ENCODE assay signal across 11 cellular contexts in the genomic region with DNA sequence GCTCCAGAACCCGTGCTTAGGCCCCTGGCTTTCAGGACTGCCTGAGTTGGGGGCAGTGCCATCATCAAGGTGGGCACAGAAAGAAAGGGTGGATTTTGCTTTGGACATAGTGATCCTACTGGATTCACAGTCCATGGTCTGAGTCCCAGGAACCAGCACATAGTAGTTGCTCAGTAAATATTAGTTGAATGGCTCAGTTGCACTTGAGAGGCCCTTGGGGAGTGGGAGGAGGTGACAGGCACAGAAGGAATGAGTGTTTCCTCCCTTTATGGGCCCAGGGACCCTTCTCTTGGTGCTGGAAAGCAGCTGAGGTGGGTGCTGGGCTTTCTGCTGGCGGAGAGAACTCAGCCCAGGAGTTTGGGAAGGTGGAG. TPM values are rescaled to one million over a fixed set of nuclear protein-coding genes. Genes with fewer than 3 reads are reported as not detected.
DNase-seq lines count a peak whose midpoint lies in the region; ATAC-seq, FAIRE-seq and TF ChIP-seq lines count a peak whose summit lies in the region.
"Had no signal": no experiment of that assay in that cellular context is flagged by ENCODE, and none has a peak within 500 bp of the region (broad histone marks: within the 10 kb centered on the region; RNA-seq: fewer than 3 reads in every experiment).

No MANE protein-coding gene starts in this region.

- H3K27me3 ChIP-seq in liver (ENCODE audit: control insufficient read depth in 4 of 4, insufficient read depth in 4 of 4, low read length in 3 of 4), result no peaks in the 10 kb centered on the region
- H3K27me3 ChIP-seq in pancreas, result no peaks in the 10 kb centered on the region

- no peaks in the 10 kb centered on the region for H3K36me3 ChIP-seq in liver (ENCODE audit: control insufficient read depth in 4 of 4, insufficient read depth in 3 of 4, low read depth in 1 of 4, low read length in 3 of 4)
- H3K36me3 ChIP-seq in pancreas, result no peaks in the 10 kb centered on the region

- intact Hi-C loops in pancreas (cut with DNase I), result no loop called here

- no peaks in the 10 kb centered on the region for H3K9me3 ChIP-seq in liver (ENCODE audit: control insufficient read depth in 4 of 4, low read length in 3 of 4)
- H3K9me3 ChIP-seq in pancreas, result no peaks in the 10 kb centered on the region

- no peaks in the 10 kb centered on the region for H3K36me3 Mint-ChIP-seq in activated T-helper 17 cell treated with anti-CD3 and anti-CD28 coated beads, Interleukin-2, amount 50 U/mL, for 72 hours (ENCODE audit: low read depth)
- peaks cover 44 to 65% of the 10 kb centered on the region in 2 donors for H3K36me3 Mint-ChIP-seq in stimulated activated naive B cell treated with anti-CD40 and anti-IgM and Interleukin-4, amounts not matched to agents 10 μg/mL and 1 μg/mL and 100 μg/mL, for 72 hours

- no peaks in the 10 kb centered on the region for H3K9me3 Mint-ChIP-seq in activated T-helper 17 cell treated with anti-CD3 and anti-CD28 coated beads, Interleukin-2, amount 50 U/mL, for 72 hours
- no peaks in the 10 kb centered on the region for H3K9me3 Mint-ChIP-seq in stimulated activated naive B cell treated with anti-CD40 and anti-IgM and Interleukin-4, amounts not matched to agents 10 μg/mL and 1 μg/mL and 100 μg/mL, for 72 hours

- no peak overlapping the region for H3K4me3 Mint-ChIP-seq in activated T-helper 17 cell treated with anti-CD3 and anti-CD28 coated beads, Interleukin-2, amount 50 U/mL, for 72 hours
- H3K4me3 Mint-ChIP-seq in stimulated activated naive B cell treated with anti-CD40 and anti-IgM and Interleukin-4, amounts not matched to agents 10 μg/mL and 1 μg/mL and 100 μg/mL, for 72 hours, result peak overlapping the region; percentile 20 to 44
- H3K4me3 Mint-ChIP-seq: T-helper 17 cell had no signal

- H3K27me3 Mint-ChIP-seq in activated T-helper 17 cell treated with anti-CD3 and anti-CD28 coated beads, Interleukin-2, amount 50 U/mL, for 72 hours, result no peaks in the 10 kb centered on the region
- H3K27me3 Mint-ChIP-seq in stimulated activated naive B cell treated with anti-CD40 and anti-IgM and Interleukin-4, amounts not matched to agents 10 μg/mL and 1 μg/mL and 100 μg/mL, for 72 hours, result no peaks in the 10 kb centered on the region

- no peak for FAIRE-seq in pancreas (lab: Jason Lieb, UNC)

- TF ChIP-seq CTCF in liver (IDR thresholded peaks at IDR 0.05; ENCODE audit: low read depth, low read length, missing input control) (no peak), pancreas (IDR thresholded peaks at IDR 0.05) (no peak)

- TF ChIP-seq RAD21 in liver (IDR thresholded peaks at IDR 0.05), result no peak

- ATAC-seq in GM21423 (IDR thresholded peaks at IDR 0.05; ENCODE audit: unreplicated experiment) (peak; percentile 5), pancreas (no peak)
- ATAC-seq in activated T-helper 17 cell treated with anti-CD3 and anti-CD28 coated beads, Interleukin-2, amount 50 U/mL, for 72 hours (replicated peaks), result no peak
- no peak for ATAC-seq in stimulated activated naive B cell treated with anti-CD40 and anti-IgM and Interleukin-4, amounts not matched to agents 10 μg/mL and 1 μg/mL and 100 μg/mL, for 72 hours (replicated peaks)
- ATAC-seq: T-helper 17 cell had no signal

- no peak overlapping the region for H3K9ac ChIP-seq in liver (ENCODE audit: low read depth in 1 of 2, low read length in 2 of 2)

- peak overlapping the region; percentile 32 for H3K27ac Mint-ChIP-seq in activated T-helper 17 cell treated with anti-CD3 and anti-CD28 coated beads, Interleukin-2, amount 50 U/mL, for 72 hours
- peak overlapping the region; percentile 100 for H3K27ac Mint-ChIP-seq in stimulated activated naive B cell treated with anti-CD40 and anti-IgM and Interleukin-4, amounts not matched to agents 10 μg/mL and 1 μg/mL and 100 μg/mL, for 72 hours

- WGBS in liver, result 90% methylated on average over 2 of the region's 2 CpGs
- WGBS in pancreas, 2 donors, result 86 to 97% methylated on average over 2 of the region's 2 CpGs

- H3K4me3 ChIP-seq in liver (ENCODE audit: low read depth in 1 of 3, low read length in 3 of 3), result no peak overlapping the region
- H3K4me3 ChIP-seq in pancreas, result no peak overlapping the region

- H3K4me1 ChIP-seq in liver (ENCODE audit: control insufficient read depth in 4 of 4, insufficient read depth in 4 of 4, low read length in 3 of 4) (peaks cover 0 to 9% (median 1%) of the 10 kb centered on the region in 4 donors), pancreas (no peaks in the 10 kb centered on the region)

- H3K4me1 Mint-ChIP-seq in activated T-helper 17 cell treated with anti-CD3 and anti-CD28 coated beads, Interleukin-2, amount 50 U/mL, for 72 hours, result no peaks in the 10 kb centered on the region
- H3K4me1 Mint-ChIP-seq in stimulated activated naive B cell treated with anti-CD40 and anti-IgM and Interleukin-4, amounts not matched to agents 10 μg/mL and 1 μg/mL and 100 μg/mL, for 72 hours, result peaks cover 72 to 91% of the 10 kb centered on the region in 2 donors

- DNase-seq in stimulated activated naive B cell treated with anti-CD40 and anti-IgM and Interleukin-4, amounts not matched to agents 10 μg/mL and 1 μg/mL and 100 μg/mL, for 72 hours, result no peak
- DNase-seq in HT-29 (ENCODE audit: low spot score) (no peak), pancreas (no peak), NCI-H524 (lab: John Stamatoyannopoulos, UW) (no peak), SKM-1 treated with dmso at 0.1 percent for 144 hours (lab: John Stamatoyannopoulos, UW; ENCODE audit: unreplicated experiment) (no peak)
- DNase-seq: MV-4-11; stimulated activated CD4-positive, alpha-beta T cell treated with anti-CD3 and anti-CD28 coated beads, Interleukin-1b, Interleukin-23, amount 100 ng/mL, for 48 hours; T-helper 17 cell had no signal

- peak overlapping the region; percentile 25 to 35 for H3K27ac ChIP-seq in liver (ENCODE audit: low read depth in 1 of 2, low read length in 2 of 2)
- H3K27ac ChIP-seq in pancreas, result peak overlapping the region in 2 of 4 donors; percentile 10 to 12

TF ChIP-seq in liver, 16 proteins besides CTCF, POLR2A, EP300 and RAD21 (continues in another document):
- no peak for TF ChIP-seq TAF1 (conservative IDR thresholded peaks at IDR 0.05)
- TF ChIP-seq, protein P1, sequence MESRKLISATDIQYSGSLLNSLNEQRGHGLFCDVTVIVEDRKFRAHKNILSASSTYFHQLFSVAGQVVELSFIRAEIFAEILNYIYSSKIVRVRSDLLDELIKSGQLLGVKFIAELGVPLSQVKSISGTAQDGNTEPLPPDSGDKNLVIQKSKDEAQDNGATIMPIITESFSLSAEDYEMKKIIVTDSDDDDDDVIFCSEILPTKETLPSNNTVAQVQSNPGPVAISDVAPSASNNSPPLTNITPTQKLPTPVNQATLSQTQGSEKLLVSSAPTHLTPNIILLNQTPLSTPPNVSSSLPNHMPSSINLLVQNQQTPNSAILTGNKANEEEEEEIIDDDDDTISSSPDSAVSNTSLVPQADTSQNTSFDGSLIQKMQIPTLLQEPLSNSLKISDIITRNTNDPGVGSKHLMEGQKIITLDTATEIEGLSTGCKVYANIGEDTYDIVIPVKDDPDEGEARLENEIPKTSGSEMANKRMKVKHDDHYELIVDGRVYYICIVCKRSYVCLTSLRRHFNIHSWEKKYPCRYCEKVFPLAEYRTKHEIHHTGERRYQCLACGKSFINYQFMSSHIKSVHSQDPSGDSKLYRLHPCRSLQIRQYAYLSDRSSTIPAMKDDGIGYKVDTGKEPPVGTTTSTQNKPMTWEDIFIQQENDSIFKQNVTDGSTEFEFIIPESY (IDR thresholded peaks at IDR 0.05), result no peak
- TF ChIP-seq RXRA (IDR thresholded peaks at IDR 0.05), result no peak
- TF ChIP-seq, protein P2, sequence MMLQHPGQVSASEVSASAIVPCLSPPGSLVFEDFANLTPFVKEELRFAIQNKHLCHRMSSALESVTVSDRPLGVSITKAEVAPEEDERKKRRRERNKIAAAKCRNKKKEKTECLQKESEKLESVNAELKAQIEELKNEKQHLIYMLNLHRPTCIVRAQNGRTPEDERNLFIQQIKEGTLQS (IDR thresholded peaks at IDR 0.05), result no peak
- TF ChIP-seq FOXA2 (IDR thresholded peaks at IDR 0.05), result no peak
- TF ChIP-seq NR2F2 (IDR thresholded peaks at IDR 0.05), result no peak

RNA-seq across cellular contexts. Expression of a gene that starts 16.6 kb away (rescaled TPM):
- under 1 TPM; 0.06 to 0.42 TPM for total RNA-seq in activated T-helper 17 cell treated with anti-CD3 and anti-CD28 coated beads, Interleukin-2, amount 50 U/mL, for 72 hours
- total RNA-seq in liver (10 to 100 TPM in 1 of 2 donors, 1 to 10 TPM in 1; 7.7 to 12.6 TPM), pancreas (10 to 100 TPM in 2 of 6 donors, 1 to 10 TPM in 4; 7.0 to 21.1 (median 9.8) TPM)
- polyA plus RNA-seq in liver (1 to 10 TPM; 2.6 to 3.8 TPM), pancreas (10 to 100 TPM; 21.8 to 24.0 TPM)
- 31.9 and 33.1 TPM in 2 replicates for total RNA-seq in HT-29 (2014; rRNA removed; shearing (Covaris generic))

RNA-seq across cellular contexts. Expression of a gene that starts 51.5 kb away (rescaled TPM):
- 10 to 100 TPM; 31.2 to 39.9 TPM for total RNA-seq in activated T-helper 17 cell treated with anti-CD3 and anti-CD28 coated beads, Interleukin-2, amount 50 U/mL, for 72 hours
- total RNA-seq in liver (1 to 10 TPM; 3.3 to 8.0 TPM), pancreas (1 to 10 TPM in 2 of 6 donors, under 1 TPM in 4; 0.23 to 4.7 (median 0.75) TPM)
- polyA plus RNA-seq in liver (1 to 10 TPM in 1 of 2 donors, under 1 TPM in 1; 0.21 to 1.3 TPM), pancreas (under 1 TPM; 0.59 to 0.91 TPM)
- 20.9 and 21.5 TPM in 2 replicates for total RNA-seq in HT-29 (2014; rRNA removed; shearing (Covaris generic))

RNA-seq across cellular contexts. Expression of a gene that starts 52.5 kb away (rescaled TPM):
- not detected for total RNA-seq in activated T-helper 17 cell treated with anti-CD3 and anti-CD28 coated beads, Interleukin-2, amount 50 U/mL, for 72 hours
- total RNA-seq in liver (under 1 TPM; 0.59 to 0.98 TPM), pancreas (1 to 10 TPM in 2 of 6 donors, under 1 TPM in 3, not detected in 1; 0.24 to 4.1 (median 0.98) TPM)
- polyA plus RNA-seq in liver (1 to 10 TPM in 1 of 2 donors, under 1 TPM in 1; 0.21 to 1.3 TPM), pancreas (under 1 TPM; 0.49 to 0.99 TPM)
- total RNA-seq in HT-29 (2014; rRNA removed; shearing (Covaris generic)), result not detected in 2 replicates
- total RNA-seq: T-helper 17 cell had no signal

Comparison
In these comparisons a context has a peak if more than half of its experiments do, and no peak if none do; other contexts are left out.
1. RNA of a gene that starts 16.6 kb away (total RNA-seq): 31.9 to 33.1 TPM in HT-29, 7.7 to 12.6 TPM in liver and 7.0 to 21.1 TPM in pancreas; 0.06 to 0.42 TPM in activated T-helper 17 cell treated with anti-CD3 and anti-CD28 coated beads, Interleukin-2, amount 50 U/mL, for 72 hours; every median in the first group is over 4 times any median in the second.